Comparison of ENCODE assay signal across 8 cellular contexts in genomic region chr20:23622839-23623343, GRCh38. TPM values are rescaled to one million over a fixed set of nuclear protein-coding genes. Genes with fewer than 3 reads are reported as not detected.
A peak's percentile ranks its signal among the peaks of the same experiment; 100 is the strongest.
DNase-seq lines count a peak whose midpoint lies in the region; ATAC-seq and TF ChIP-seq lines count a peak whose summit lies in the region.

No MANE protein-coding gene starts in this region.

- H3K9me2 ChIP-seq in hepatocyte (replicated peaks; ENCODE audit: insufficient read depth), result no peaks in the 10 kb centered on the region

- 41% methylated on average over 4 of the region's 4 CpGs for WGBS in hepatocyte (ENCODE audit: low lambda C conversion rate, missing lambda C conversion rate)
- WGBS in testis, 2 donors, result 30 to 33% methylated on average over 4 of the region's 4 CpGs

- H3K27me3 ChIP-seq in GM06990 (replicated peaks; ENCODE audit: control insufficient read depth, insufficient read depth, low read length) (no peaks in the 10 kb centered on the region), hepatocyte (no peaks in the 10 kb centered on the region), testis (no peaks in the 10 kb centered on the region)

- TF ChIP-seq CTCF in GM06990 (IDR thresholded peaks at IDR 0.05; ENCODE audit: insufficient read depth, low read length, poor library complexity, severe bottlenecking) (no peak), hepatocyte (IDR thresholded peaks at IDR 0.05; ENCODE audit: poor library complexity) (no peak), testis (IDR thresholded peaks at IDR 0.05) (no peak), progenitor cell of endocrine pancreas (IDR thresholded peaks at IDR 0.05; ENCODE audit: unreplicated experiment) (no peak)

- H3K36me3 ChIP-seq in GM06990 (ENCODE audit: control insufficient read depth, insufficient read depth, low read length) (no peaks in the 10 kb centered on the region), hepatocyte (replicated peaks; ENCODE audit: insufficient read depth, low read depth) (no peaks in the 10 kb centered on the region), testis (ENCODE audit: low read depth, missing control alignments) (no peaks in the 10 kb centered on the region)

- H3K4me3 Mint-ChIP-seq in progenitor cell of endocrine pancreas (ENCODE audit: low read depth), result no peak overlapping the region

- H3K4me1 ChIP-seq in hepatocyte (ENCODE audit: insufficient read depth), result peaks cover 6% of the 10 kb centered on the region
- peaks cover 22% of the 10 kb centered on the region for H3K4me1 ChIP-seq in testis

- H3K4me3 ChIP-seq in GM06990 (replicated peaks; ENCODE audit: low read depth, low read length) (no peak overlapping the region), hepatocyte (no peak overlapping the region), testis (no peak overlapping the region)

- peaks cover 3% of the 10 kb centered on the region for H3K9me3 Mint-ChIP-seq in progenitor cell of endocrine pancreas (ENCODE audit: low read depth)

- DNase-seq in GM06990 (ENCODE audit: extremely low read depth, insufficient read length) (peak; percentile 47), amniotic stem cell (lab: John Stamatoyannopoulos, UW) (peak; percentile 52), hepatocyte (ENCODE audit: low spot score) (peak; percentile 83), testis (peak; percentile 69), NCI-H510A (lab: John Stamatoyannopoulos, UW) (no peak), NCI-H1092 treated with DMSO at 0.1 percent for 48 hours (lab: John Stamatoyannopoulos, UW) (no peak), progenitor cell of endocrine pancreas (ENCODE audit: low spot score, unreplicated experiment) (no peak)

- H3K36me3 Mint-ChIP-seq in progenitor cell of endocrine pancreas (ENCODE audit: insufficient read depth), result peaks cover 1% of the 10 kb centered on the region

- H3K9me3 ChIP-seq in hepatocyte (ENCODE audit: low read depth), result no peaks in the 10 kb centered on the region
- H3K9me3 ChIP-seq in testis, result no peaks in the 10 kb centered on the region

- H3K27ac ChIP-seq in hepatocyte, result peak overlapping the region; percentile 92
- H3K27ac ChIP-seq in testis, result peak overlapping the region; percentile 63 to 81

- H3K27me3 Mint-ChIP-seq in progenitor cell of endocrine pancreas, result no peaks in the 10 kb centered on the region

- peak; percentile 83 for ATAC-seq in HG03432 (IDR thresholded peaks at IDR 0.05; ENCODE audit: unreplicated experiment)

- no peak overlapping the region for H3K27ac Mint-ChIP-seq in progenitor cell of endocrine pancreas

- H2AFZ ChIP-seq in hepatocyte, result no peak overlapping the region

- TF ChIP-seq POLR2A in testis (IDR thresholded peaks at IDR 0.05), result no peak

- intact Hi-C loops in testis (cut with DNase I; ENCODE audit: low total_unique reads), result loop anchor here (10.0 kb wide), 2 partner anchors 268 to 1432 kb away; partner anchors contain the start of genes ACSS1 and NXT1

- no peaks in the 10 kb centered on the region for H3K79me2 ChIP-seq in hepatocyte

- H4K20me1 ChIP-seq in hepatocyte (ENCODE audit: insufficient read depth, poor library complexity, severe bottlenecking), result no peaks in the 10 kb centered on the region

- peak overlapping the region; percentile 35 for H3K4me2 ChIP-seq in hepatocyte

- H3K4me1 Mint-ChIP-seq in progenitor cell of endocrine pancreas (ENCODE audit: low read depth), result peaks cover 8% of the 10 kb centered on the region

RNA-seq across cellular contexts. Expression of gene CST3, which starts 14.9 kb away (rescaled TPM):
- 881 and 921 TPM in 2 replicates for total RNA-seq in hepatocyte
- polyA plus RNA-seq in hepatocyte, result 2,777 and 2,850 TPM in 2 replicates
- total RNA-seq in testis, result 1,000 to 10,000 TPM; 3,145 to 4,272 TPM
- polyA plus RNA-seq in testis (ENCODE audit: insufficient read depth, low read depth, low replicate concordance), result 1,703 TPM
- total RNA-seq in progenitor cell of endocrine pancreas, result 247 and 257 TPM in 2 replicates

RNA-seq across cellular contexts. Expression of gene CST9, which starts 17.2 kb away (rescaled TPM):
- total RNA-seq in hepatocyte (not detected in 2 replicates), testis (under 1 TPM in 1 of 2 donors, not detected in 1; 0.19 TPM), progenitor cell of endocrine pancreas (not detected in 2 replicates)
- polyA plus RNA-seq in hepatocyte (not detected in 2 replicates), testis (ENCODE audit: insufficient read depth, low read depth, low replicate concordance) (not detected)

RNA-seq across cellular contexts. Expression of gene CST9L, which starts 54.6 kb away (rescaled TPM):
- total RNA-seq in hepatocyte, result not detected in 2 replicates
- polyA plus RNA-seq in hepatocyte, result not detected in 2 replicates
- total RNA-seq in testis, result 100 to 1,000 TPM in 1 of 2 donors, 10 to 100 TPM in 1; 78.8 to 127 TPM
- 184 TPM for polyA plus RNA-seq in testis (ENCODE audit: insufficient read depth, low read depth, low replicate concordance)
- total RNA-seq in progenitor cell of endocrine pancreas, result not detected in 2 replicates

Comparison
In these comparisons a context has a peak if more than half of its experiments do, and no peak if none do; other contexts are left out.
1. DNase-seq: peak in GM06990 (single experiment), amniotic stem cell (single experiment), hepatocyte (single experiment) and testis (single experiment); none in NCI-H510A (single experiment), NCI-H1092 treated with DMSO at 0.1 percent for 48 hours (single experiment) and progenitor cell of endocrine pancreas (single experiment).
2. RNA of gene CST9L, which starts 54.6 kb away (total RNA-seq): 78.8 to 127 TPM in testis; not detected in hepatocyte and not detected in progenitor cell of endocrine pancreas; every median in the first group is over 10 times any median in the second.